8 cellular contexts compared by ENCODE assay signal in genomic region chr19:39125554-39126311, GRCh38. TPM values are rescaled to one million over a fixed set of nuclear protein-coding genes. Genes with fewer than 3 reads are reported as not detected.
DNase-seq lines count a peak whose midpoint lies in the region; ATAC-seq and TF ChIP-seq lines count a peak whose summit lies in the region.

TSS of gene PAK4 (plus strand) at chr19:39125786. CDS start at chr19:39169554, 43,768 bp downstream.

- intact Hi-C loops in esophagus muscularis mucosa (cut with DNase I) = loop anchor here (5.0 kb wide), 1 partner anchor 407 kb away; the partner anchor contains the start of gene EID2B

- TF ChIP-seq POLR2A in esophagus muscularis mucosa (IDR thresholded peaks at IDR 0.05; ENCODE audit: low read depth) = no peak

- H3K36me3 ChIP-seq in Karpas-422 (ENCODE audit: insufficient read depth, low read length) = no peaks in the 10 kb centered on the region
- H3K36me3 ChIP-seq in esophagus muscularis mucosa = no peaks in the 10 kb centered on the region

- WGBS in esophagus muscularis mucosa = 1% methylated on average over 28 of the region's 64 CpGs

- H3K4me3 ChIP-seq in Karpas-422 (ENCODE audit: low read length) = peak within 1 kb of the TSS; percentile 92
- peak within 1 kb of the TSS; percentile 81 to 97 (median 90) for H3K4me3 ChIP-seq in esophagus muscularis mucosa

- DNase-seq in DMS79 (lab: John Stamatoyannopoulos, UW) (peak; percentile 89), Karpas-422 (peak; percentile 98), RKO (ENCODE audit: low spot score) (peak; percentile 98), activated T-helper 1 cell treated with Interleukin-2 at 50 U/mL for 16 hours (ENCODE audit: low read depth) (peak; percentile 92), esophagus muscularis mucosa (ENCODE audit: extremely low spot score) (peak; percentile 99), myocyte (ENCODE audit: low read depth) (peak; percentile 98)
- peak; percentile 97 to 98 for DNase-seq in stimulated activated CD8-positive, alpha-beta memory T cell treated with anti-CD3 and anti-CD28 coated beads, Interleukin-7, amount 100 ng/mL, for 48 hours (ENCODE audit: extremely low read depth in 1 of 2, low read depth in 1 of 2)

- peaks cover 14% of the 10 kb centered on the region for H3K4me1 ChIP-seq in Karpas-422 (ENCODE audit: low read length)
- peaks cover 51 to 72% (median 65%) of the 10 kb centered on the region in 4 donors for H3K4me1 ChIP-seq in esophagus muscularis mucosa

- H3K9me3 ChIP-seq in Karpas-422 (ENCODE audit: low read length) = no peaks in the 10 kb centered on the region
- no peaks in the 10 kb centered on the region for H3K9me3 ChIP-seq in esophagus muscularis mucosa

- peaks cover 15% of the 10 kb centered on the region for H3K79me2 ChIP-seq in Karpas-422 (ENCODE audit: low read length)

- TF ChIP-seq EP300 in esophagus muscularis mucosa (IDR thresholded peaks at IDR 0.05) = no peak

- peak within 1 kb of the TSS; percentile 78 for H3K4me2 ChIP-seq in Karpas-422 (ENCODE audit: low read depth, low read length, poor library complexity, severe bottlenecking)

- peak in 1 of 3 experiments; percentile 18 for TF ChIP-seq CTCF in esophagus muscularis mucosa (IDR thresholded peaks at IDR 0.05)

- H2AFZ ChIP-seq in Karpas-422 (ENCODE audit: low read length) = peak within 1 kb of the TSS; percentile 94

- no peak within 1 kb of the TSS for H3K27ac ChIP-seq in Karpas-422 (ENCODE audit: low read length)
- H3K27ac ChIP-seq in esophagus muscularis mucosa (replicated peaks in 1 of 4) = peak within 1 kb of the TSS; percentile 75 to 86 (median 82)

- H3K9ac ChIP-seq in Karpas-422 (ENCODE audit: low read length) = peak within 1 kb of the TSS; percentile 86

- peak; percentile 87 for ATAC-seq in GM21786 (IDR thresholded peaks at IDR 0.05; ENCODE audit: unreplicated experiment)

- H3K27me3 ChIP-seq in Karpas-422 (ENCODE audit: low read length) (no peaks in the 10 kb centered on the region), esophagus muscularis mucosa (peaks cover 0 to 10% (median 0%) of the 10 kb centered on the region in 4 donors)

- no peaks in the 10 kb centered on the region for H4K20me1 ChIP-seq in Karpas-422 (ENCODE audit: insufficient read depth, low read depth, low read length)

- no peaks in the 10 kb centered on the region for H3K9me2 ChIP-seq in Karpas-422 (replicated peaks; ENCODE audit: insufficient read depth, low read length)

RNA-seq across cellular contexts. Expression of gene PAK4, which starts in this region (rescaled TPM):
- 1.7 and 1.9 TPM in 2 replicates for total RNA-seq in Karpas-422 (2014; rRNA removed; shearing (Covaris generic); ENCODE audit: low replicate concordance)
- total RNA-seq in esophagus muscularis mucosa = 10 to 100 TPM in 2 of 4 donors, 1 to 10 TPM in 2; 8.3 to 18.4 (median 11.0) TPM
- total RNA-seq in myocyte = 5.8 and 8.5 TPM in 2 replicates
- 19.9 TPM for polyA plus RNA-seq in myocyte (2012)
